In the genomic region with DNA sequence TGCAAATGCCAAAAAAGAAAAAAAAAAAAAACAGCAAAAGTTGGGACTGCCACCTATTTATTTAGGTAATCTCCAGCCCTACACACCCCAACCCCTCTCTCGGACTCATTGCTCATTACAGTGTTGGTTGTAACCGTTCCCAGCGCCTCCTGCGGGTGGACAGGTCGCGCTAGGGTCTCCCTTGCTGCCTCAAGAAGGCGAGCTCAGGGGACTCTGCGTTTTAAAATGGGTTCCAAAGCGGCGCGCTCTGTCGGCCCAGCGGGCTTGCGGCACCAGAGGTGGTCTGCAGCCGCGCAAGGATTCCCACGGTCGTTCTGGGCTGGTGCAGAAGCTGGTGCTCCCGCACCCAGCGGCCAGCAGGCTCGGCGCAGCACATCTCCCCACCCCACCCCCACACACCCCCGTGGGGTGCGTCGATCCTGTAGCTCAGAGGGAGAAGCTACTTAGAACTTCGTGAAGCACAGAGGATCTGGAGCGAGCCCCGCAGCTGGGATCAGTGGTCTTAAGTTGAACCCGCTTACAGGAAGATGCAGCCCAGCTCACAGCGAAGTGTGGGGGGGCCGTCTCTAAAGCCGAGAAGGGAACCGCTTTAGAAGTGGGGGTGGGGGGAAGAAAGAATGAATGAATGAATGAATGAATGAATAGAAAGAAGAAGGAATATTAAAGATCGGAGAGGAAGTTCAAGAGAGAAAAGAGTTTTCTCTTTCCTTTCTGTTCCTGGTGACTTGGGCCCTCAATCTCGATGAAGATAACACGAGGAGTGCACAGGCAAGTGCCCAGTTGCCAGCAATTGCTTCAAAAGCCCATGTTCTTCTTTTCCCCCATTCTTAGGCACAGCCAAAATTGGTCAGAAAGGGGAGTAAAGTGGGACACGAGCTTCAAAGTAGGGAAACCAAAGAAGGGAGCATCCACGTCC, we compare ENCODE assay signal across 10 cellular contexts. TPM values are rescaled to one million over a fixed set of nuclear protein-coding genes. Genes with fewer than 3 reads are reported as not detected.
DNase-seq lines count a peak whose midpoint lies in the region; TF ChIP-seq lines count a peak whose summit lies in the region.
"Had no signal": no experiment of that assay in that cellular context is flagged by ENCODE, and none has a peak within 500 bp of the region (broad histone marks: within the 10 kb centered on the region; RNA-seq: fewer than 3 reads in every experiment).

No MANE protein-coding gene starts in this region.

- H3K18ac ChIP-seq in mesendoderm (ENCODE audit: low read length) = peak overlapping the region; percentile 35

- H3K79me2 ChIP-seq in mesendoderm (ENCODE audit: control insufficient read depth, insufficient read depth, low read length) = peaks cover 32% of the 10 kb centered on the region

- 100% methylated on average over 1 of the region's 38 CpGs for WGBS in mesendoderm (ENCODE audit: extremely low coverage, insufficient coverage, low lambda C conversion rate)

- peak overlapping the region; percentile 91 for H3K4me3 ChIP-seq in BJ (ENCODE audit: low read depth, low read length)
- H3K4me3 ChIP-seq in HAP-1 = peak overlapping the region; percentile 43
- peak overlapping the region; percentile 59 for H3K4me3 ChIP-seq in adipocyte (ENCODE audit: low read length)
- peak overlapping the region; percentile 43 for H3K4me3 ChIP-seq in mesendoderm (ENCODE audit: low read length)

- no peak overlapping the region for H3K4ac ChIP-seq in mesendoderm (ENCODE audit: low read depth, low read length)

- H3K9ac ChIP-seq in adipocyte (ENCODE audit: low read length) (no peak overlapping the region), mesendoderm (ENCODE audit: low read length) (peak overlapping the region; percentile 68)

- TF ChIP-seq CTCF in BJ (IDR thresholded peaks at IDR 0.05; ENCODE audit: insufficient read depth, low read depth, low read length) = peak; percentile 66

- no peak overlapping the region for H4K5ac ChIP-seq in mesendoderm (ENCODE audit: low read length)

- H2AK5ac ChIP-seq in mesendoderm (ENCODE audit: low read length) = no peak overlapping the region

- no peak overlapping the region for H3K27ac ChIP-seq in mesendoderm (ENCODE audit: low read depth, low read length)
- H3K27ac ChIP-seq: HL-60 had no signal

- H3K36me3 ChIP-seq in BJ (ENCODE audit: control insufficient read depth, insufficient read depth, low read length) (peaks cover 5% of the 10 kb centered on the region), HAP-1 (replicated peaks) (0 out of 2 replicates have a peak, but pooled peaks cover 3% of the 10 kb centered on the region), adipocyte (ENCODE audit: control insufficient read depth, insufficient read depth, low read length, severe bottlenecking) (no peaks in the 10 kb centered on the region), mesendoderm (ENCODE audit: control insufficient read depth, insufficient read depth, low read length) (no peaks in the 10 kb centered on the region)

- peaks cover 3% of the 10 kb centered on the region; the same call in 1 of the 2 replicates for H3K9me3 ChIP-seq in HAP-1
- H3K9me3 ChIP-seq in adipocyte (ENCODE audit: control insufficient read depth, low read length) = peaks cover 3% of the 10 kb centered on the region

- no peak overlapping the region for H4K8ac ChIP-seq in mesendoderm (ENCODE audit: low read depth, low read length)

- POLR2A ChIA-PET in BJ (lab: Charles Lee) = interaction anchor here (0.6 to 1.1 kb wide), 2 partner anchors 12 to 1763 kb away, joined by 10 to 16 read pairs; no protein-coding TSS in a partner anchor

- H3K79me1 ChIP-seq in mesendoderm (ENCODE audit: low read length) = no peaks in the 10 kb centered on the region

- DNase-seq in BJ (ENCODE audit: low read depth) (no peak), HAP-1 (ENCODE audit: low spot score in 2 of 2) (peak in 1 of 2 experiments; percentile 57), adipocyte (ENCODE audit: low read depth) (peak; percentile 86), mesendoderm (peak; percentile 92), NOMO-1 (lab: John Stamatoyannopoulos, UW; ENCODE audit: unreplicated experiment in 2 of 2) (no peak), hypothalamus (lab: John Stamatoyannopoulos, UW) (no peak), CD1c-positive myeloid dendritic cell (ENCODE audit: extremely low spot score) (no peak)
- no peak for DNase-seq in NK-92 treated with Interleukin-12 subunit alpha and Interleukin-12 subunit beta, amount 100 ng/mL, for 24 hours (lab: John Stamatoyannopoulos, UW)
- DNase-seq: effector CD4-positive, alpha-beta T cell had no signal

- in situ Hi-C loops in HAP-1 (cut with MboI; ENCODE audit: low sequenced_read_pairs) = loop anchor here (10.0 kb wide), 1 partner anchor 389 kb away; no protein-coding TSS in a partner anchor

- peak overlapping the region; percentile 76 for H3K23ac ChIP-seq in mesendoderm (ENCODE audit: low read length)

- H2BK5ac ChIP-seq in mesendoderm (ENCODE audit: low read length) = no peak overlapping the region

- H3K27me3 ChIP-seq in BJ (ENCODE audit: control insufficient read depth, insufficient read depth, low read length) (no peaks in the 10 kb centered on the region), HAP-1 (ENCODE audit: low read depth) (no peaks in the 10 kb centered on the region), adipocyte (replicated peaks; ENCODE audit: control insufficient read depth, insufficient read depth, low read length) (peaks cover 87% of the 10 kb centered on the region), mesendoderm (ENCODE audit: insufficient read depth, low read length, poor library complexity) (peaks cover 3% of the 10 kb centered on the region)

- peak overlapping the region; percentile 50 for H3K4me2 ChIP-seq in mesendoderm (ENCODE audit: low read length)

- H2BK15ac ChIP-seq in mesendoderm (replicated peaks; ENCODE audit: low read depth) = no peak overlapping the region

- CTCF ChIA-PET in BJ (lab: Yijun Ruan, JAX) = interaction anchor here (0.6 to 5.2 kb wide), 22 partner anchors 8 to 1521 kb away, joined by 3 to 68 read pairs (median 4); no protein-coding TSS in a partner anchor

- H2BK120ac ChIP-seq in mesendoderm (ENCODE audit: low read depth, low read length) = no peak overlapping the region

- H3K4me1 ChIP-seq in HAP-1 = peaks cover 5% of the 10 kb centered on the region
- H3K4me1 ChIP-seq in adipocyte (ENCODE audit: control insufficient read depth, insufficient read depth, low read length) = peaks cover 21% of the 10 kb centered on the region
- peaks cover 12% of the 10 kb centered on the region for H3K4me1 ChIP-seq in mesendoderm (ENCODE audit: control insufficient read depth, low read depth, low read length)

- H3K56ac ChIP-seq in mesendoderm (ENCODE audit: low read length) = peak overlapping the region; percentile 84

RNA-seq across cellular contexts. Expression of gene TFAP2A, which starts 0.8 kb away (rescaled TPM):
- 12.6 and 14.0 TPM in 2 replicates for polyA plus RNA-seq in BJ (2011; rRNA removed)
- 8.0 and 11.0 TPM in 2 replicates for polyA minus RNA-seq in BJ (2011; rRNA and poly(A)+ RNA removed)
- polyA plus RNA-seq in mesendoderm (2013, experiment 1 of 2) = 3.0 TPM
- polyA plus RNA-seq in mesendoderm (2013, experiment 2 of 2) = 2.7 TPM

Comparison
In these comparisons a context has a peak if more than half of its experiments do, and no peak if none do; other contexts are left out.
1. DNase-seq: peak in adipocyte (single experiment) and mesendoderm (single experiment); none in BJ (single experiment), NOMO-1 (0 of 2), hypothalamus (0 of 51), NK-92 treated with Interleukin-12 subunit alpha and Interleukin-12 subunit beta, amount 100 ng/mL, for 24 hours (single experiment) and CD1c-positive myeloid dendritic cell (single experiment).
2. Peak in every context shown above with its lines, with median percentiles within 50 percentile points of each other: H3K4me3 ChIP-seq.